Comparison of ENCODE assay signal across 13 cellular contexts in the genomic region with DNA sequence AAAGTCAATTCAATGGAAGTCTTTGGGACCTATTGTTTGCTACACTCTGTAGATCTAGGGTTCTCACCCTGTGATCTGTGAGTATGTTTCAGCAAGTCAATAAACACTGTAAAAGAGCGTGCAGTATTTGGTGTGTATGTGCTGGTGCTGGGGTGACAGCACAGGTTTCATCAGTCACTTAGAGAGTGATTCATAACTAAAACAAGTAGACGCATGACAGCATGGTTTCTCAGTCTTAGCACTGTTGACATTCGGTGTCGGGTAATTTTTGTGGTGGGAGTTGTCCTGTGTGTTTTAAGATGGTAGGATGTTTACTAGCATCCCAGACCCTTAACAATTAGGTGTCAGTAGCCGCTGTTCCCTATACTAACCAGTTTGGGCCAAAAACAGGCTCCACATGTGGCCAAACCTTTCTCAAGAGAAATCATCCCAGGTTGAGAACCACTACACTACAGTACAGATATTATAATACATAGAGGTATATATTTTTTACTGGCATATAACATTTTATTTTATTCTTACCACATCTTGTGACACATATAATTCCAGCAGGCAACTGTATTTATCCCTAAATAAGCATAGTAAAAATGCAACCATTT.
DNase-seq lines count a peak whose midpoint lies in the region; ATAC-seq and TF ChIP-seq lines count a peak whose summit lies in the region.
"Had no signal": no experiment of that assay in that cellular context is flagged by ENCODE, and none has a peak within 500 bp of the region (broad histone marks: within the 10 kb centered on the region; RNA-seq: fewer than 3 reads in every experiment).

No MANE protein-coding gene starts in this region.

- WGBS in transverse colon (ENCODE audit: low coverage in 1 of 2), 2 donors = 58 to 83% methylated on average over 4 to 5 of the region's 5 CpGs

- no peaks in the 10 kb centered on the region for H3K27me3 ChIP-seq in transverse colon
- H3K27me3 ChIP-seq: MG63 had no signal

- ATAC-seq in GM18508 (IDR thresholded peaks at IDR 0.05; ENCODE audit: insufficient read depth, unreplicated experiment) = peak; percentile 67
- peak; percentile 86 for ATAC-seq in GM21390 (IDR thresholded peaks at IDR 0.05; ENCODE audit: unreplicated experiment)
- peak; percentile 80 for ATAC-seq in HG03469 (IDR thresholded peaks at IDR 0.05; ENCODE audit: unreplicated experiment)
- ATAC-seq in HG02840 (IDR thresholded peaks at IDR 0.05; ENCODE audit: low FRiP score, unreplicated experiment) = no peak
- ATAC-seq: mucosa of descending colon had no signal

- peak; percentile 88 for DNase-seq in epithelial cell of prostate (ENCODE audit: low read depth, low spot score)
- DNase-seq in islet precursor cell = no peak
- DNase-seq in cardiac septum (ENCODE audit: low spot score) = no peak
- no peak for DNase-seq in transverse colon
- DNase-seq: activated T-cell treated with anti-CD3 and anti-CD28 coated beads, Interleukin-2, amount 50 U/mL, for 48 hours; Calu3; MG63; mucosa of descending colon; NCI-H82 had no signal

- H3K27ac ChIP-seq in epithelial cell of prostate (peak overlapping the region; percentile 74), transverse colon (no peak overlapping the region)

- no peaks in the 10 kb centered on the region for H3K9me3 ChIP-seq in transverse colon
- H3K9me3 ChIP-seq: MG63, mucosa of descending colon had no signal

- in situ Hi-C loops in transverse colon (cut with MboI; ENCODE audit: low pct_ligation_motif_present in 1 of 4, low pct_unique_long_range_greater_than_20kb in 1 of 4, low sequenced_read_pairs in 3 of 4) = no loop called here

- no peak for TF ChIP-seq EP300 in transverse colon (IDR thresholded peaks at IDR 0.05; ENCODE audit: low read depth)

- H3K4me3 ChIP-seq in transverse colon = no peak overlapping the region
- H3K4me3 ChIP-seq: MG63, mucosa of descending colon had no signal

- H3K36me3 ChIP-seq in transverse colon = no peaks in the 10 kb centered on the region
- H3K36me3 ChIP-seq: MG63 had no signal

- intact Hi-C loops in cardiac septum (cut with DNase I) = no loop called here
- intact Hi-C loops in transverse colon (cut with DNase I; ENCODE audit: low total_unique reads) = no loop called here

- H3K4me1 ChIP-seq in transverse colon = no peaks in the 10 kb centered on the region

- TF ChIP-seq POLR2A in transverse colon (IDR thresholded peaks at IDR 0.05) = no peak

- no peak for TF ChIP-seq CTCF in transverse colon (IDR thresholded peaks at IDR 0.05)
